ENCODE assay signal across 9 cellular contexts in the genomic region with DNA sequence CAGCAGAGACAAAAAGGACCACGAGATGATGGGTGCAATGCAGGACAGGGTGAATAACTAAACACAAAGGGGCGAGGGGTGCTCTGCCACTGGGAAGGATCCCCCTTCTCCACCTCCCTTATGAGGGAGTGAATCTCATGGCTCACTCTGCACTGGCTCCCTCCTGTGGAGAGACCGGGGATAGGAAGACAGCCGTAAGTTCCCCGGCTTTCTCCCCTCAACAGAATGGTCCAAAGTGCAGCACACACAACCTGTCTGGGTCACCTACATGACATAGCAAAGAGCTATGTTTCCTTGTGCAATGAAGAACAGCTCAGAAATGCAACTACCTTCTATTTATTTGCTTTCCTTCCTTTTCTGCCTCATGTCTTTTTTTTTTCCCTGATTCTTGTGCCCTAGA. TPM values are rescaled to one million over a fixed set of nuclear protein-coding genes. Genes with fewer than 3 reads are reported as not detected.
DNase-seq lines count a peak whose midpoint lies in the region; ATAC-seq, FAIRE-seq and TF ChIP-seq lines count a peak whose summit lies in the region.
"Had no signal": no experiment of that assay in that cellular context is flagged by ENCODE, and none has a peak within 500 bp of the region (broad histone marks: within the 10 kb centered on the region; RNA-seq: fewer than 3 reads in every experiment).

No MANE protein-coding gene starts in this region.

- no peaks in the 10 kb centered on the region for H3K9me3 Mint-ChIP-seq in activated T-helper 17 cell treated with anti-CD3 and anti-CD28 coated beads, Interleukin-2, amount 50 U/mL, for 72 hours

- H3K9me3 ChIP-seq in IMR-90 (ENCODE audit: control insufficient read depth, insufficient read depth, low read length) = no peaks in the 10 kb centered on the region
- H3K9me3 ChIP-seq: breast epithelium had no signal

- no peaks in the 10 kb centered on the region for H3K79me1 ChIP-seq in IMR-90 (ENCODE audit: low read depth in 1 of 2, low read length in 2 of 2)

- dilution Hi-C loops in IMR-90 (cut with HindIII; ENCODE audit: low sequenced_read_pairs, unreplicated experiment) = no loop called here

- TF ChIP-seq CTCF in IMR-90 (conservative IDR thresholded peaks at IDR 0.05; ENCODE audit: low read depth, low read length) = peak; percentile 42

- intact Hi-C loops in IMR-90 (cut with micrococcal nuclease) = loop anchor here (5.0 kb wide), 2 partner anchors 110 to 340 kb away; a partner anchor contains a TSS

- H3K56ac ChIP-seq in IMR-90 (ENCODE audit: extremely low read depth, insufficient read depth, low read length) = no peak overlapping the region

- H3K4me2 ChIP-seq in IMR-90 (ENCODE audit: low read depth, low read length) = no peak overlapping the region

- no peak overlapping the region for H3K27ac Mint-ChIP-seq in activated T-helper 17 cell treated with anti-CD3 and anti-CD28 coated beads, Interleukin-2, amount 50 U/mL, for 72 hours

- WGBS in IMR-90 (ENCODE audit: extremely low coverage in 2 of 2, insufficient read length in 1 of 2), 2 experiments = 74% methylated on average over 3 of the region's 5 CpGs; no CpG with 5 or more reads in 1 of the 2 experiments

- no peak for ATAC-seq in IMR-90 (ENCODE audit: low read depth)
- peak; percentile 36 for ATAC-seq in activated T-helper 17 cell treated with anti-CD3 and anti-CD28 coated beads, Interleukin-2, amount 50 U/mL, for 72 hours (replicated peaks)
- ATAC-seq in HG02885 (IDR thresholded peaks at IDR 0.05; ENCODE audit: poor library complexity, unreplicated experiment) = no peak

- H2BK20ac ChIP-seq in IMR-90 (ENCODE audit: low read depth, low read length) = no peak overlapping the region

- H3K18ac ChIP-seq in IMR-90 (ENCODE audit: low read depth, low read length) = no peak overlapping the region

- POLR2A ChIA-PET in IMR-90 (lab: Charles Lee; ENCODE audit: unreplicated experiment) = interaction anchor here (0.9 kb wide), 1 partner anchor 57 kb away, joined by 4 read pairs; a partner anchor contains a TSS

- TF ChIP-seq POLR2A in IMR-90 (IDR thresholded peaks at IDR 0.05; ENCODE audit: low read depth, low read length) (no peak), GM12892 (IDR thresholded peaks at IDR 0.05; ENCODE audit: low read depth, low read length) (no peak)

- H3K27me3 Mint-ChIP-seq in activated T-helper 17 cell treated with anti-CD3 and anti-CD28 coated beads, Interleukin-2, amount 50 U/mL, for 72 hours = peaks cover 3% of the 10 kb centered on the region

- no peak overlapping the region for H3K9ac ChIP-seq in IMR-90 (ENCODE audit: low read depth, low read length)

- no peaks in the 10 kb centered on the region; the same call in 1 of the 2 replicates for H4K20me1 ChIP-seq in IMR-90 (ENCODE audit: insufficient read depth, low read length)

- in situ Hi-C loops in IMR-90 (cut with MboI; ENCODE audit: low sequenced_read_pairs) = loop anchor here (5.0 kb wide), 1 partner anchor 285 kb away; no protein-coding TSS in a partner anchor

- H3K23ac ChIP-seq in IMR-90 (ENCODE audit: low read depth, low read length) = no peak overlapping the region

- no peak overlapping the region for H2AFZ ChIP-seq in IMR-90 (replicated peaks; ENCODE audit: low read length, poor library complexity)

- DNase-seq in Daoy (ENCODE audit: low read depth) (peak; percentile 26), IMR-90 (no peak), lung microvascular endothelial cell (ENCODE audit: low read depth in 2 of 2) (peak; percentile 14 to 17), HK-2 (ENCODE audit: unreplicated experiment) (no peak), GM12892 (ENCODE audit: insufficient read length) (no peak), DMS79 (lab: John Stamatoyannopoulos, UW) (no peak)

- no peak overlapping the region for H2AK9ac ChIP-seq in IMR-90 (replicated peaks; ENCODE audit: low read depth, low read length, poor library complexity)

- no peak overlapping the region for H3K4me3 Mint-ChIP-seq in activated T-helper 17 cell treated with anti-CD3 and anti-CD28 coated beads, Interleukin-2, amount 50 U/mL, for 72 hours

- H3K4ac ChIP-seq in IMR-90 (ENCODE audit: low read depth, low read length) = no peak overlapping the region

- CTCF ChIA-PET in IMR-90 (lab: Yijun Ruan, JAX) = no interaction called here

- H3K27me3 ChIP-seq in IMR-90 (ENCODE audit: control insufficient read depth, insufficient read depth, low read length) = peaks cover 15% of the 10 kb centered on the region
- H3K27me3 ChIP-seq: breast epithelium had no signal

- H3K27ac ChIP-seq in IMR-90 (ENCODE audit: insufficient read depth, low read length) = no peak overlapping the region
- H3K27ac ChIP-seq: breast epithelium had no signal

- H4K91ac ChIP-seq in IMR-90 (ENCODE audit: insufficient read depth, low read depth, low read length) = no peak overlapping the region

- H3K14ac ChIP-seq in IMR-90 (replicated peaks; ENCODE audit: low read depth, low read length) = no peak overlapping the region

- no peak overlapping the region for H3K4me3 ChIP-seq in IMR-90 (ENCODE audit: insufficient read depth, low read depth, low read length)
- H3K4me3 ChIP-seq: breast epithelium had no signal

- H2BK120ac ChIP-seq in IMR-90 (ENCODE audit: low read depth, low read length) = no peak overlapping the region

- H3K36me3 Mint-ChIP-seq in activated T-helper 17 cell treated with anti-CD3 and anti-CD28 coated beads, Interleukin-2, amount 50 U/mL, for 72 hours (ENCODE audit: low read depth) = no peaks in the 10 kb centered on the region

- H2BK15ac ChIP-seq in IMR-90 (ENCODE audit: low read depth, low read length) = no peak overlapping the region

- H3K36me3 ChIP-seq in IMR-90 (ENCODE audit: control insufficient read depth, insufficient read depth, low read length) = no peaks in the 10 kb centered on the region
- H3K36me3 ChIP-seq: breast epithelium had no signal

- no peak overlapping the region for H4K5ac ChIP-seq in IMR-90 (ENCODE audit: low read depth, low read length)

- no peak overlapping the region for H2BK5ac ChIP-seq in IMR-90 (ENCODE audit: low read depth, low read length, poor library complexity, severe bottlenecking)

- FAIRE-seq in GM12892 (lab: Jason Lieb, UNC) = no peak

- no peaks in the 10 kb centered on the region for H3K4me1 ChIP-seq in IMR-90 (ENCODE audit: control insufficient read depth, insufficient read depth, low read length)
- H3K4me1 ChIP-seq: breast epithelium had no signal

- TF ChIP-seq RAD21 in IMR-90 (IDR thresholded peaks at IDR 0.05; ENCODE audit: low read length) = no peak; the same call in 1 of the 2 replicates

- no peak overlapping the region for H4K8ac ChIP-seq in IMR-90 (ENCODE audit: low read depth in 2 of 2, low read length in 2 of 2)

- H3K4me1 Mint-ChIP-seq in activated T-helper 17 cell treated with anti-CD3 and anti-CD28 coated beads, Interleukin-2, amount 50 U/mL, for 72 hours = no peaks in the 10 kb centered on the region

- no peaks in the 10 kb centered on the region; the same call in 1 of the 2 replicates for H3K9me1 ChIP-seq in IMR-90 (ENCODE audit: insufficient read depth, low read length)

- no peak overlapping the region for H2AK5ac ChIP-seq in IMR-90 (ENCODE audit: low read depth, low read length)

- no TSS peak for BruUV-seq in IMR-90 (replicated peaks; lab: Mats Ljungman, UMichigan)

TF ChIP-seq in IMR-90, 13 proteins besides CTCF, POLR2A, EP300 and RAD21:
- peak; percentile 31; the same call in 1 of the 2 replicates for TF ChIP-seq SMC3 (IDR thresholded peaks at IDR 0.05; ENCODE audit: low read depth, low read length)
- TF ChIP-seq, protein P1, sequence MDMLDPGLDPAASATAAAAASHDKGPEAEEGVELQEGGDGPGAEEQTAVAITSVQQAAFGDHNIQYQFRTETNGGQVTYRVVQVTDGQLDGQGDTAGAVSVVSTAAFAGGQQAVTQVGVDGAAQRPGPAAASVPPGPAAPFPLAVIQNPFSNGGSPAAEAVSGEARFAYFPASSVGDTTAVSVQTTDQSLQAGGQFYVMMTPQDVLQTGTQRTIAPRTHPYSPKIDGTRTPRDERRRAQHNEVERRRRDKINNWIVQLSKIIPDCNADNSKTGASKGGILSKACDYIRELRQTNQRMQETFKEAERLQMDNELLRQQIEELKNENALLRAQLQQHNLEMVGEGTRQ (IDR thresholded peaks at IDR 0.05; ENCODE audit: low read depth, low read length) = no peak

RNA-seq across cellular contexts. Expression of a gene that starts 7.8 kb away (rescaled TPM):
- not detected in 2 replicates for total RNA-seq in Daoy (2014; rRNA removed; shearing (Covaris generic))
- not detected in 2 replicates for total RNA-seq in IMR-90 (2012; rRNA removed)
- 0.02 and 0.03 TPM in 2 replicates for polyA plus RNA-seq in IMR-90 (2012; rRNA removed)
- not detected in 2 replicates for polyA plus RNA-seq in IMR-90 (2012; cell fraction: cytosol; rRNA removed)
- 0.22 TPM in 1 of 2 replicates, not detected in the other for polyA plus RNA-seq in IMR-90 (2012; cell fraction: nucleus; rRNA removed; ENCODE audit: low replicate concordance)
- not detected for total RNA-seq in activated T-helper 17 cell treated with anti-CD3 and anti-CD28 coated beads, Interleukin-2, amount 50 U/mL, for 72 hours
- not detected in 2 replicates for total RNA-seq in lung microvascular endothelial cell
- 0.32 TPM for polyA plus RNA-seq in GM12892 (2012; ENCODE audit: missing spikeins)

RNA-seq across cellular contexts. Expression of a gene that starts 22.2 kb away (rescaled TPM):
- total RNA-seq in Daoy (2014; rRNA removed; shearing (Covaris generic)) = 1.6 TPM in 1 of 2 replicates, not detected in the other
- total RNA-seq in IMR-90 (2012; rRNA removed) (under 0.01 and 0.18 TPM in 2 replicates), lung microvascular endothelial cell (1.1 and 1.6 TPM in 2 replicates)
- 0.27 and 0.32 TPM in 2 replicates for polyA plus RNA-seq in IMR-90 (2012; rRNA removed)
- polyA plus RNA-seq in IMR-90 (2012; cell fraction: cytosol; rRNA removed) = 0.01 and 0.09 TPM in 2 replicates
- 0.37 and 1.4 TPM in 2 replicates for polyA plus RNA-seq in IMR-90 (2012; cell fraction: nucleus; rRNA removed; ENCODE audit: low replicate concordance)
- total RNA-seq in activated T-helper 17 cell treated with anti-CD3 and anti-CD28 coated beads, Interleukin-2, amount 50 U/mL, for 72 hours = 10 to 100 TPM; 30.2 to 49.9 TPM
- 5.5 TPM for polyA plus RNA-seq in GM12892 (2012; ENCODE audit: missing spikeins)

RNA-seq across cellular contexts. Expression of a gene that starts 57.3 kb away (rescaled TPM):
- 104 and 162 TPM in 2 replicates for total RNA-seq in Daoy (2014; rRNA removed; shearing (Covaris generic))
- total RNA-seq in IMR-90 (2012; rRNA removed) = 102 and 124 TPM in 2 replicates
- 69.9 and 72.2 TPM in 2 replicates for polyA plus RNA-seq in IMR-90 (2012; rRNA removed)
- polyA plus RNA-seq in IMR-90 (2012; cell fraction: cytosol; rRNA removed) = 36.8 and 57.4 TPM in 2 replicates
- 19.0 and 72.0 TPM in 2 replicates for polyA plus RNA-seq in IMR-90 (2012; cell fraction: nucleus; rRNA removed; ENCODE audit: low replicate concordance)
- 10 to 100 TPM; 33.7 to 54.7 TPM for total RNA-seq in activated T-helper 17 cell treated with anti-CD3 and anti-CD28 coated beads, Interleukin-2, amount 50 U/mL, for 72 hours
- total RNA-seq in lung microvascular endothelial cell = 62.5 and 63.9 TPM in 2 replicates
- polyA plus RNA-seq in GM12892 (2012; ENCODE audit: missing spikeins) = 81.2 TPM

Comparison
In these comparisons a context has a peak if more than half of its experiments do, and no peak if none do; other contexts are left out.
1. DNase-seq: peak in Daoy (single experiment) and lung microvascular endothelial cell (2 of 2); none in IMR-90 (single experiment), HK-2 (single experiment), GM12892 (single experiment) and DMS79 (single experiment).
2. RNA of a gene that starts 22.2 kb away (total RNA-seq): 30.2 to 49.9 TPM in activated T-helper 17 cell treated with anti-CD3 and anti-CD28 coated beads, Interleukin-2, amount 50 U/mL, for 72 hours; 1.6 TPM in Daoy, 1.1 to 1.6 TPM in lung microvascular endothelial cell and under 0.01 to 0.18 TPM in IMR-90; every median in the first group is over 10 times any median in the second.